Comparison of ENCODE assay signal across 22 cellular contexts in the genomic region with DNA sequence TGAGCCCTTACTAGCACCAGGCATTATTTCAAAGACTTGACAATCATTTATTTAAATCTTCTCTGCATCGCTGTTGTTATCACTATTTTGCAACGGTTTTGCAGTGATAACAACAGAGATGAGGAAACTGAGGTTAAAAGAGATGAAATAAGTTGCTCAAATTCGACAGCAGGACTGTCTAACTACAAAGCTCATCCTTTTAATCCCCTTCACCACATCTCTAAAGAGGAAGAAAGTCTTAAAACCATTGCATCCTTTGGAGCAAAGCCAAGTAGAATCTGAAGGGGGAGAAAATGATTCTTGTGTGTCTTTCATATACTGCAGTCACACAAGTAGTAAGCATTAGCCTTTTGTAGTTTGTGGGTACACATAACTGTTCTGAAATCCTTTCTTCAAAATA.
"Had no signal": no experiment of that assay in that cellular context is flagged by ENCODE, and none has a peak within 500 bp of the region (broad histone marks: within the 10 kb centered on the region; RNA-seq: fewer than 3 reads in every experiment).

No MANE protein-coding gene starts in this region.

- H3K4me3 Mint-ChIP-seq: activated CD4-positive, alpha-beta T cell treated with anti-CD3 and anti-CD28 coated beads for 36 hours; activated T-helper 1 cell treated with anti-CD3 and anti-CD28 coated beads, Interleukin-12 subunit alpha, Interleukin-12 subunit beta, Interleukin-2, Interleukin-4 antibody, amounts not matched to agents 30 ng/mL and 10 ng/mL and 1 ng/mL, durations not matched to agents 14 hours and 24 hours and 36 hours; dendritic cell treated with granulocyte-macrophage colony-stimulating factor and Interleukin-4, amounts not matched to agents 40 ng/mL and 50 ng/mL, for 4 days; WTC11 had no signal

- H3K4me3 ChIP-seq: esophagus muscularis mucosa, gastroesophageal sphincter, heart left ventricle, left ventricle myocardium inferior, tibial artery had no signal

- H3K36me3 ChIP-seq: esophagus muscularis mucosa, gastroesophageal sphincter, heart left ventricle, left ventricle myocardium inferior, tibial artery had no signal

- H3K27ac Mint-ChIP-seq: activated CD4-positive, alpha-beta T cell treated with anti-CD3 and anti-CD28 coated beads for 36 hours; activated naive CD4-positive, alpha-beta T cell treated with anti-CD3 and anti-CD28 coated beads, Interleukin-2, amount 50 U/mL, for 72 hours; activated T-helper 1 cell treated with anti-CD3 and anti-CD28 coated beads, Interleukin-12 subunit alpha, Interleukin-12 subunit beta, Interleukin-2, Interleukin-4 antibody, amounts not matched to agents 30 ng/mL and 10 ng/mL and 1 ng/mL, durations not matched to agents 14 hours and 24 hours and 36 hours; dendritic cell treated with granulocyte-macrophage colony-stimulating factor and Interleukin-4, amounts not matched to agents 40 ng/mL and 50 ng/mL, for 4 days; WTC11 had no signal

- ATAC-seq: activated CD4-positive, alpha-beta T cell treated with anti-CD3 and anti-CD28 coated beads for 36 hours; activated naive CD4-positive, alpha-beta T cell treated with anti-CD3 and anti-CD28 coated beads, Interleukin-2, amount 50 U/mL, for 72 hours; gastroesophageal sphincter; heart left ventricle; stimulated activated naive CD8-positive, alpha-beta T cell treated with anti-CD3 and anti-CD28 coated beads, Interleukin-15, Interleukin-2, amounts not matched to agents 100 U/mL and 50 U/mL, for 24 hours; WTC11 had no signal

- H3K27me3 ChIP-seq: esophagus muscularis mucosa, gastroesophageal sphincter, heart left ventricle, tibial artery had no signal

- H3K27me3 Mint-ChIP-seq: activated CD4-positive, alpha-beta T cell treated with anti-CD3 and anti-CD28 coated beads for 36 hours; dendritic cell treated with granulocyte-macrophage colony-stimulating factor and Interleukin-4, amounts not matched to agents 40 ng/mL and 50 ng/mL, for 4 days had no signal

- H3K27ac ChIP-seq: esophagus muscularis mucosa, gastroesophageal sphincter, heart left ventricle, left ventricle myocardium inferior, tibial artery had no signal

- H3K4me1 ChIP-seq: esophagus muscularis mucosa, gastroesophageal sphincter, heart left ventricle, left ventricle myocardium inferior, tibial artery had no signal

- DNase-seq: activated CD4-positive, alpha-beta T cell treated with anti-CD3 and anti-CD28 coated beads for 36 hours; activated CD4-positive, alpha-beta T cell treated with anti-CD3 and anti-CD28 coated beads, Interleukin-2, amount 50 U/mL, for 48 hours; activated gamma-delta T cell treated with Interleukin-2 at 50 U/mL for 16 hours; activated T-cell treated with anti-CD3 and anti-CD28 coated beads for 4 hours; effector CD8-positive, alpha-beta T cell; heart left ventricle; left ventricle myocardium inferior; mammary epithelial cell; midbrain; occipital lobe; posterior cingulate gyrus; stimulated activated CD4-positive, alpha-beta T cell treated with anti-CD3 and anti-CD28 coated beads, Interleukin-12 subunit alpha, Interleukin-12 subunit beta, amount 100 ng/mL, for 4 hours; stimulated activated CD4-positive, alpha-beta T cell treated with anti-CD3 and anti-CD28 coated beads, Interleukin-2, amount 100 ng/mL, for 24 hours; stimulated activated naive CD8-positive, alpha-beta T cell treated with anti-CD3 and anti-CD28 coated beads, Interleukin-15, Interleukin-2, amounts not matched to agents 100 U/mL and 50 U/mL, for 24 hours; substantia nigra; tibial artery had no signal

- H3K4me1 Mint-ChIP-seq: activated CD4-positive, alpha-beta T cell treated with anti-CD3 and anti-CD28 coated beads for 36 hours; WTC11 had no signal
